1 cellular context compared by ENCODE assay signal in the genomic region with DNA sequence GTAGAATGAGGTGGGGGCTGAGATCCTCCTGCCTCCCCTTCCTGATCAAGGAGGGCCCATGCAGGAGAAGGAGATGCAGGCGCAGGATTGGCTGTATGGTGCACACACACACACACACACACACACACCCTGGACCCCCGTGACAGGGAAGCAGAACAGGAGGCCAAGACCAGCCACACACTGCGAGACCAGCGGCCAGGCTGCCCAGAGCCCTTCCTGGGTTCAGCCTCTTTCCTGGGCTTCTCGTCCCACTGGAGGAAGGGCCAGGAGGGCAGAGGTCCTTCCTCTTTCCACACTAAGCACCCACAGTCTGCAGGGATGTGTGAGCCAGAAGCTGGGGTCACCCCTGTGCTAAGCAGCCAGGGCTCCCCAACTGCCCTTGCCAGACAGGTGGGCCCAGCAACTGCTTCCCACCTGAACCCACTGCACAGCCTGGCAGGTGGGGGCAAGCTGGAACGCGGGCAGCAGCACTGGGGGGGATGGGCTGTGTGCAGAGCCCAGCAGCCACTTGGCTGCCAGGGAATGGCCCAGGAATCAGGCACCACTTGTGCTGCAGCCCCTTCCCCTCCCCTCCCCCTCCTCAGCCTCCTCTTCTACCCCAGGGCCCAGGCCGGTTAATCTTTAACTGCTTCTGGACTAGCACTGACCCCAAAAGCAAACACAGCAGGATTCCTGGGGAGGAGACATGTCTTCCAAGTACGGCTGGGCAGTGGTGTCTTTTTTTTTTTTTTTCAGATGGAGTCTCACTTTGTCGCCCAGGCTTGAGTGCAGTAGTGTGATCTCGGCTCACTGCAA.
A peak's percentile ranks its signal among the peaks of the same experiment; 100 is the strongest.
TF ChIP-seq lines count a peak whose summit lies in the region.

No MANE protein-coding gene starts in this region.

TF ChIP-seq in HepG2, 621 proteins besides CTCF, POLR2A, EP300 and RAD21 (continued from another document and continues in another):
- no peak for TF ChIP-seq TOE1 (CRISPR knock-in tag; IDR thresholded peaks at IDR 0.05)
- no peak for TF ChIP-seq SIX4 (CRISPR knock-in tag; IDR thresholded peaks at IDR 0.05)
- TF ChIP-seq TBL1XR1 (IDR thresholded peaks at IDR 0.05; ENCODE audit: borderline replicate concordance, low read length, partially characterized antibody) = no peak
- TF ChIP-seq, protein P1, sequence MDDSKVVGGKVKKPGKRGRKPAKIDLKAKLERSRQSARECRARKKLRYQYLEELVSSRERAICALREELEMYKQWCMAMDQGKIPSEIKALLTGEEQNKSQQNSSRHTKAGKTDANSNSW (CRISPR knock-in tag; IDR thresholded peaks at IDR 0.05; ENCODE audit: borderline replicate concordance) = no peak; the same call in 1 of the 2 replicates
- no peak for TF ChIP-seq ZNF781 (CRISPR knock-in tag; IDR thresholded peaks at IDR 0.05; ENCODE audit: borderline replicate concordance, not compliant biosample characterization)
- TF ChIP-seq, protein P2, sequence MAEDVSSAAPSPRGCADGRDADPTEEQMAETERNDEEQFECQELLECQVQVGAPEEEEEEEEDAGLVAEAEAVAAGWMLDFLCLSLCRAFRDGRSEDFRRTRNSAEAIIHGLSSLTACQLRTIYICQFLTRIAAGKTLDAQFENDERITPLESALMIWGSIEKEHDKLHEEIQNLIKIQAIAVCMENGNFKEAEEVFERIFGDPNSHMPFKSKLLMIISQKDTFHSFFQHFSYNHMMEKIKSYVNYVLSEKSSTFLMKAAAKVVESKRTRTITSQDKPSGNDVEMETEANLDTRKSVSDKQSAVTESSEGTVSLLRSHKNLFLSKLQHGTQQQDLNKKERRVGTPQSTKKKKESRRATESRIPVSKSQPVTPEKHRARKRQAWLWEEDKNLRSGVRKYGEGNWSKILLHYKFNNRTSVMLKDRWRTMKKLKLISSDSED (CRISPR knock-in tag; IDR thresholded peaks at IDR 0.05) = no peak
- TF ChIP-seq, protein P3, sequence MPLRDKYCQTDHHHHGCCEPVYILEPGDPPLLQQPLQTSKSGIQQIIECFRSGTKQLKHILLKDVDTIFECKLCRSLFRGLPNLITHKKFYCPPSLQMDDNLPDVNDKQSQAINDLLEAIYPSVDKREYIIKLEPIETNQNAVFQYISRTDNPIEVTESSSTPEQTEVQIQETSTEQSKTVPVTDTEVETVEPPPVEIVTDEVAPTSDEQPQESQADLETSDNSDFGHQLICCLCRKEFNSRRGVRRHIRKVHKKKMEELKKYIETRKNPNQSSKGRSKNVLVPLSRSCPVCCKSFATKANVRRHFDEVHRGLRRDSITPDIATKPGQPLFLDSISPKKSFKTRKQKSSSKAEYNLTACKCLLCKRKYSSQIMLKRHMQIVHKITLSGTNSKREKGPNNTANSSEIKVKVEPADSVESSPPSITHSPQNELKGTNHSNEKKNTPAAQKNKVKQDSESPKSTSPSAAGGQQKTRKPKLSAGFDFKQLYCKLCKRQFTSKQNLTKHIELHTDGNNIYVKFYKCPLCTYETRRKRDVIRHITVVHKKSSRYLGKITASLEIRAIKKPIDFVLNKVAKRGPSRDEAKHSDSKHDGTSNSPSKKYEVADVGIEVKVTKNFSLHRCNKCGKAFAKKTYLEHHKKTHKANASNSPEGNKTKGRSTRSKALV (CRISPR knock-in tag; IDR thresholded peaks at IDR 0.05) = no peak
- TF ChIP-seq, protein P4, sequence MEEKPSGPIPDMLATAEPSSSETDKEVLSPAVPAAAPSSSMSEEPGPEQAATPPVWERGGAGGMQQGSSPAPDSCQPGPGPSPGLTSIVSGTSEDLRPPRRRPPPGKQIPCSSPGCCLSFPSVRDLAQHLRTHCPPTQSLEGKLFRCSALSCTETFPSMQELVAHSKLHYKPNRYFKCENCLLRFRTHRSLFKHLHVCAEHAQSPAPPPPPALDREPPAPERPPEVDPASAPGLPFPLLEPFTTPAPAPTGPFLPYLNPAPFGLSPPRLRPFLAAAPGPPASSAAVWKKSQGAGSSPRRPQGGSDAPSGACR (CRISPR knock-in tag; IDR thresholded peaks at IDR 0.05) = 0 out of 2 replicates have a peak, but pooled peaks have one; percentile 18
- no peak for TF ChIP-seq MZF1 (CRISPR knock-in tag; IDR thresholded peaks at IDR 0.05; ENCODE audit: borderline replicate concordance)
- TF ChIP-seq, protein P5, sequence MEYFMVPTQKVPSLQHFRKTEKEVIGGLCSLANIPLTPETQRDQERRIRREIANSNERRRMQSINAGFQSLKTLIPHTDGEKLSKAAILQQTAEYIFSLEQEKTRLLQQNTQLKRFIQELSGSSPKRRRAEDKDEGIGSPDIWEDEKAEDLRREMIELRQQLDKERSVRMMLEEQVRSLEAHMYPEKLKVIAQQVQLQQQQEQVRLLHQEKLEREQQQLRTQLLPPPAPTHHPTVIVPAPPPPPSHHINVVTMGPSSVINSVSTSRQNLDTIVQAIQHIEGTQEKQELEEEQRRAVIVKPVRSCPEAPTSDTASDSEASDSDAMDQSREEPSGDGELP (IDR thresholded peaks at IDR 0.05; ENCODE audit: borderline replicate concordance, low read depth) = peak; percentile 45; the same call in 1 of the 2 replicates
- TF ChIP-seq MYNN (CRISPR knock-in tag; IDR thresholded peaks at IDR 0.05; ENCODE audit: low read depth) = no peak
- no peak for TF ChIP-seq ZNF234 (CRISPR knock-in tag; conservative IDR thresholded peaks at IDR 0.05)
- TF ChIP-seq, protein P6, sequence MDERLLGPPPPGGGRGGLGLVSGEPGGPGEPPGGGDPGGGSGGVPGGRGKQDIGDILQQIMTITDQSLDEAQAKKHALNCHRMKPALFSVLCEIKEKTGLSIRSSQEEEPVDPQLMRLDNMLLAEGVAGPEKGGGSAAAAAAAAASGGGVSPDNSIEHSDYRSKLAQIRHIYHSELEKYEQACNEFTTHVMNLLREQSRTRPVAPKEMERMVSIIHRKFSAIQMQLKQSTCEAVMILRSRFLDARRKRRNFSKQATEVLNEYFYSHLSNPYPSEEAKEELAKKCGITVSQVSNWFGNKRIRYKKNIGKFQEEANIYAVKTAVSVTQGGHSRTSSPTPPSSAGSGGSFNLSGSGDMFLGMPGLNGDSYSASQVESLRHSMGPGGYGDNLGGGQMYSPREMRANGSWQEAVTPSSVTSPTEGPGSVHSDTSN (CRISPR knock-in tag; IDR thresholded peaks at IDR 0.05) = no peak
- no peak for TF ChIP-seq ZKSCAN5 (CRISPR knock-in tag; IDR thresholded peaks at IDR 0.05)
- no peak for TF ChIP-seq MAFK (conservative IDR thresholded peaks at IDR 0.05 in 1 of 2, IDR thresholded peaks at IDR 0.05 in 1 of 2; ENCODE audit: low read length in 2 of 2)
- TF ChIP-seq FOSL1 (CRISPR knock-in tag; IDR thresholded peaks at IDR 0.05; ENCODE audit: borderline replicate concordance) = no peak
- no peak for TF ChIP-seq MBNL3 (CRISPR knock-in tag; conservative IDR thresholded peaks at IDR 0.05)
- no peak for TF ChIP-seq CEBPG (CRISPR knock-in tag; IDR thresholded peaks at IDR 0.05)
- TF ChIP-seq SMC3 (IDR thresholded peaks at IDR 0.05; ENCODE audit: low read length) = no peak
- TF ChIP-seq CHCHD3 (CRISPR knock-in tag; IDR thresholded peaks at IDR 0.05) = 0 out of 2 replicates have a peak, but pooled peaks have one; percentile 84
- 0 out of 2 replicates have a peak, but pooled peaks have one; percentile 62 for TF ChIP-seq ZNF33B (CRISPR knock-in tag; IDR thresholded peaks at IDR 0.05)
- TF ChIP-seq, protein P7, sequence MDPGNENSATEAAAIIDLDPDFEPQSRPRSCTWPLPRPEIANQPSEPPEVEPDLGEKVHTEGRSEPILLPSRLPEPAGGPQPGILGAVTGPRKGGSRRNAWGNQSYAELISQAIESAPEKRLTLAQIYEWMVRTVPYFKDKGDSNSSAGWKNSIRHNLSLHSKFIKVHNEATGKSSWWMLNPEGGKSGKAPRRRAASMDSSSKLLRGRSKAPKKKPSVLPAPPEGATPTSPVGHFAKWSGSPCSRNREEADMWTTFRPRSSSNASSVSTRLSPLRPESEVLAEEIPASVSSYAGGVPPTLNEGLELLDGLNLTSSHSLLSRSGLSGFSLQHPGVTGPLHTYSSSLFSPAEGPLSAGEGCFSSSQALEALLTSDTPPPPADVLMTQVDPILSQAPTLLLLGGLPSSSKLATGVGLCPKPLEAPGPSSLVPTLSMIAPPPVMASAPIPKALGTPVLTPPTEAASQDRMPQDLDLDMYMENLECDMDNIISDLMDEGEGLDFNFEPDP (CRISPR knock-in tag; conservative IDR thresholded peaks at IDR 0.05) = no peak
- TF ChIP-seq NFATC3 (CRISPR knock-in tag; IDR thresholded peaks at IDR 0.05) = no peak
- 0 out of 2 replicates have a peak, but pooled peaks have one; percentile 28 for TF ChIP-seq ZBTB1 (CRISPR knock-in tag; IDR thresholded peaks at IDR 0.05; ENCODE audit: borderline replicate concordance)
- TF ChIP-seq, protein P8, sequence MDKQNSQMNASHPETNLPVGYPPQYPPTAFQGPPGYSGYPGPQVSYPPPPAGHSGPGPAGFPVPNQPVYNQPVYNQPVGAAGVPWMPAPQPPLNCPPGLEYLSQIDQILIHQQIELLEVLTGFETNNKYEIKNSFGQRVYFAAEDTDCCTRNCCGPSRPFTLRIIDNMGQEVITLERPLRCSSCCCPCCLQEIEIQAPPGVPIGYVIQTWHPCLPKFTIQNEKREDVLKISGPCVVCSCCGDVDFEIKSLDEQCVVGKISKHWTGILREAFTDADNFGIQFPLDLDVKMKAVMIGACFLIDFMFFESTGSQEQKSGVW (CRISPR knock-in tag; IDR thresholded peaks at IDR 0.05; ENCODE audit: borderline replicate concordance) = no peak
- no peak for TF ChIP-seq PAF1 (CRISPR knock-in tag; IDR thresholded peaks at IDR 0.05)
- 0 out of 2 replicates have a peak, but pooled peaks have one; percentile 37 for TF ChIP-seq ZFP90 (CRISPR knock-in tag; IDR thresholded peaks at IDR 0.05; ENCODE audit: borderline replicate concordance)
- no peak for TF ChIP-seq ZNF282 (IDR thresholded peaks at IDR 0.05; ENCODE audit: partially characterized antibody)
- TF ChIP-seq ADNP (CRISPR knock-in tag; IDR thresholded peaks at IDR 0.05) = no peak
- TF ChIP-seq ZNF839 (CRISPR knock-in tag; IDR thresholded peaks at IDR 0.05; ENCODE audit: borderline replicate concordance) = peak; percentile 54; the same call in 1 of the 2 replicates
- TF ChIP-seq, protein P9, sequence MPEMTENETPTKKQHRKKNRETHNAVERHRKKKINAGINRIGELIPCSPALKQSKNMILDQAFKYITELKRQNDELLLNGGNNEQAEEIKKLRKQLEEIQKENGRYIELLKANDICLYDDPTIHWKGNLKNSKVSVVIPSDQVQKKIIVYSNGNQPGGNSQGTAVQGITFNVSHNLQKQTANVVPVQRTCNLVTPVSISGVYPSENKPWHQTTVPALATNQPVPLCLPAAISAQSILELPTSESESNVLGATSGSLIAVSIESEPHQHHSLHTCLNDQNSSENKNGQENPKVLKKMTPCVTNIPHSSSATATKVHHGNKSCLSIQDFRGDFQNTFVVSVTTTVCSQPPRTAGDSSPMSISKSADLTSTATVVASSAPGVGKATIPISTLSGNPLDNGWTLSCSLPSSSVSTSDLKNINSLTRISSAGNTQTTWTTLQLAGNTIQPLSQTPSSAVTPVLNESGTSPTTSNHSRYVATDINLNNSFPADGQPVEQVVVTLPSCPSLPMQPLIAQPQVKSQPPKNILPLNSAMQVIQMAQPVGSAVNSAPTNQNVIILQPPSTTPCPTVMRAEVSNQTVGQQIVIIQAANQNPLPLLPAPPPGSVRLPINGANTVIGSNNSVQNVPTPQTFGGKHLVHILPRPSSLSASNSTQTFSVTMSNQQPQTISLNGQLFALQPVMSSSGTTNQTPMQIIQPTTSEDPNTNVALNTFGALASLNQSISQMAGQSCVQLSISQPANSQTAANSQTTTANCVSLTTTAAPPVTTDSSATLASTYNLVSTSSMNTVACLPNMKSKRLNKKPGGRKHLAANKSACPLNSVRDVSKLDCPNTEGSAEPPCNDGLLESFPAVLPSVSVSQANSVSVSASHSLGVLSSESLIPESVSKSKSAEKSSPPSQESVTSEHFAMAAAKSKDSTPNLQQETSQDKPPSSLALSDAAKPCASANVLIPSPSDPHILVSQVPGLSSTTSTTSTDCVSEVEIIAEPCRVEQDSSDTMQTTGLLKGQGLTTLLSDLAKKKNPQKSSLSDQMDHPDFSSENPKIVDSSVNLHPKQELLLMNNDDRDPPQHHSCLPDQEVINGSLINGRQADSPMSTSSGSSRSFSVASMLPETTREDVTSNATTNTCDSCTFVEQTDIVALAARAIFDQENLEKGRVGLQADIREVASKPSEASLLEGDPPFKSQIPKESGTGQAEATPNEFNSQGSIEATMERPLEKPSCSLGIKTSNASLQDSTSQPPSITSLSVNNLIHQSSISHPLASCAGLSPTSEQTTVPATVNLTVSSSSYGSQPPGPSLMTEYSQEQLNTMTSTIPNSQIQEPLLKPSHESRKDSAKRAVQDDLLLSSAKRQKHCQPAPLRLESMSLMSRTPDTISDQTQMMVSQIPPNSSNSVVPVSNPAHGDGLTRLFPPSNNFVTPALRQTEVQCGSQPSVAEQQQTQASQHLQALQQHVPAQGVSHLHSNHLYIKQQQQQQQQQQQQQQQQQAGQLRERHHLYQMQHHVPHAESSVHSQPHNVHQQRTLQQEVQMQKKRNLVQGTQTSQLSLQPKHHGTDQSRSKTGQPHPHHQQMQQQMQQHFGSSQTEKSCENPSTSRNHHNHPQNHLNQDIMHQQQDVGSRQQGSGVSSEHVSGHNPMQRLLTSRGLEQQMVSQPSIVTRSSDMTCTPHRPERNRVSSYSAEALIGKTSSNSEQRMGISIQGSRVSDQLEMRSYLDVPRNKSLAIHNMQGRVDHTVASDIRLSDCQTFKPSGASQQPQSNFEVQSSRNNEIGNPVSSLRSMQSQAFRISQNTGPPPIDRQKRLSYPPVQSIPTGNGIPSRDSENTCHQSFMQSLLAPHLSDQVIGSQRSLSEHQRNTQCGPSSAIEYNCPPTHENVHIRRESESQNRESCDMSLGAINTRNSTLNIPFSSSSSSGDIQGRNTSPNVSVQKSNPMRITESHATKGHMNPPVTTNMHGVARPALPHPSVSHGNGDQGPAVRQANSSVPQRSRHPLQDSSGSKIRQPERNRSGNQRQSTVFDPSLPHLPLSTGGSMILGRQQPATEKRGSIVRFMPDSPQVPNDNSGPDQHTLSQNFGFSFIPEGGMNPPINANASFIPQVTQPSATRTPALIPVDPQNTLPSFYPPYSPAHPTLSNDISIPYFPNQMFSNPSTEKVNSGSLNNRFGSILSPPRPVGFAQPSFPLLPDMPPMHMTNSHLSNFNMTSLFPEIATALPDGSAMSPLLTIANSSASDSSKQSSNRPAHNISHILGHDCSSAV (CRISPR knock-in tag; IDR thresholded peaks at IDR 0.05; ENCODE audit: borderline replicate concordance) = no peak
- TF ChIP-seq CHD4 (IDR thresholded peaks at IDR 0.05; ENCODE audit: borderline replicate concordance, low read length) = no peak
- TF ChIP-seq, protein P10, sequence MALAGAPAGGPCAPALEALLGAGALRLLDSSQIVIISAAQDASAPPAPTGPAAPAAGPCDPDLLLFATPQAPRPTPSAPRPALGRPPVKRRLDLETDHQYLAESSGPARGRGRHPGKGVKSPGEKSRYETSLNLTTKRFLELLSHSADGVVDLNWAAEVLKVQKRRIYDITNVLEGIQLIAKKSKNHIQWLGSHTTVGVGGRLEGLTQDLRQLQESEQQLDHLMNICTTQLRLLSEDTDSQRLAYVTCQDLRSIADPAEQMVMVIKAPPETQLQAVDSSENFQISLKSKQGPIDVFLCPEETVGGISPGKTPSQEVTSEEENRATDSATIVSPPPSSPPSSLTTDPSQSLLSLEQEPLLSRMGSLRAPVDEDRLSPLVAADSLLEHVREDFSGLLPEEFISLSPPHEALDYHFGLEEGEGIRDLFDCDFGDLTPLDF (CRISPR knock-in tag; IDR thresholded peaks at IDR 0.05) = no peak
- no peak for TF ChIP-seq ELF4 (CRISPR knock-in tag; IDR thresholded peaks at IDR 0.05; ENCODE audit: borderline replicate concordance)
- peak; percentile 59; the same call in 1 of the 2 replicates for TF ChIP-seq ARNTL (CRISPR knock-in tag; IDR thresholded peaks at IDR 0.05)
- no peak for TF ChIP-seq EZH2 (conservative IDR thresholded peaks at IDR 0.05; ENCODE audit: low read depth, low read length)
- TF ChIP-seq STAG1 (CRISPR knock-in tag; IDR thresholded peaks at IDR 0.05) = no peak
- no peak for TF ChIP-seq ZNF703 (CRISPR knock-in tag; IDR thresholded peaks at IDR 0.05; ENCODE audit: borderline replicate concordance)
- no peak for TF ChIP-seq GTF2F1 (IDR thresholded peaks at IDR 0.05; ENCODE audit: low read length)
- no peak for TF ChIP-seq ARID2 (CRISPR knock-in tag; IDR thresholded peaks at IDR 0.05; ENCODE audit: borderline replicate concordance)
- no peak for TF ChIP-seq CHD2 (IDR thresholded peaks at IDR 0.05; ENCODE audit: low read depth, low read length)
- no peak for TF ChIP-seq PRMT3 (CRISPR knock-in tag; IDR thresholded peaks at IDR 0.05; ENCODE audit: borderline replicate concordance, low read depth)
